ENCODE assay signal across 26 cellular contexts in the genomic region with DNA sequence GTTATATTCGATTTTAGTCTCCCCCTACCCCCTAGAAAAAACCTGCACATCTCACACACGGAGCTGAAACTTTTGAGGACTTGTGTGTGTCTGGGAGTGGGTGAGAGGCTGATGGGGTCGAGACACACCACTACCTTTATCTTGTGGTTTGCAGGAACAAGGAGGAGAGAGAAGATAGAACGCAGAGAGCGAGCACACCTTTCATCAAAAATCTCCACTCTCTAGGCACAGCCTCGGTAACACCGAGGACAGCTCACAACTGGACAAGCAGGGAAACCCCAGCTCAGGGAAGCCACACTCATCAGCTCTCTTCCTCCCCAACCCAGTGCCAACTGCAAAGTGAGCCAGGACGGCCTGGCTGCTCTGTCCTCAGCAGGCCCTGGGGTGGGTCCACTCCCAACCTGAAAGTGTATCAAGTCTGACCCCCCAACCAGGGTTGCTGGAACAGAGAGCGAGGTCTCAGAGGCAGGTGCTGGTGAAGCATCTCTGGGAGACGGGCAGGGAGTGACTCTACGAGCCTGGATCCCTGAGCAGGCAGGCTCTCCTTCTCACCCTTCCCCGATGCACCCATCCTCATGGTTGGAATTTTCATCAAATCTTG. TPM values are rescaled to one million over a fixed set of nuclear protein-coding genes. Genes with fewer than 3 reads are reported as not detected.
DNase-seq lines count a peak whose midpoint lies in the region; ATAC-seq and TF ChIP-seq lines count a peak whose summit lies in the region.
"Had no signal": no experiment of that assay in that cellular context is flagged by ENCODE, and none has a peak within 500 bp of the region (broad histone marks: within the 10 kb centered on the region; RNA-seq: fewer than 3 reads in every experiment).

No MANE protein-coding gene starts in this region.

- H3K36me3 Mint-ChIP-seq in activated B cell treated with CpG ODN at 0.5 μM for 24 hours (ENCODE audit: low read depth) (peaks cover 41% of the 10 kb centered on the region), memory B cell (peaks cover 13% of the 10 kb centered on the region)
- H3K36me3 Mint-ChIP-seq in activated CD8-positive, alpha-beta memory T cell treated with anti-CD3 and anti-CD28 coated beads, Interleukin-2, amount 10 ng/mL, durations not matched to agents 7 days and 5 days: peaks cover 14% of the 10 kb centered on the region

- POLR2A ChIA-PET in activated B cell treated with CpG ODN at 0.5 μM for 24 hours (lab: Charles Lee): interaction anchor here (0.5 to 1.6 kb wide), 9 partner anchors 16 to 379 kb away, joined by 3 to 12 read pairs (median 4); a partner anchor contains a TSS

- H3K27ac ChIP-seq in left ventricle myocardium inferior (replicated peaks) (peak overlapping the region; percentile 5), right atrium auricular region (no peak overlapping the region)
- H3K27ac ChIP-seq: C4-2B had no signal

- TF ChIP-seq CTCF in left ventricle myocardium inferior (IDR thresholded peaks at IDR 0.05; ENCODE audit: borderline replicate concordance) (no peak), right atrium auricular region (IDR thresholded peaks at IDR 0.05) (no peak), activated B cell treated with CpG ODN at 0.5 μM for 24 hours (IDR thresholded peaks at IDR 0.05) (no peak)

- intact Hi-C loops in left ventricle myocardium inferior (cut with micrococcal nuclease): no loop called here
- intact Hi-C loops in activated B cell treated with CpG ODN at 0.5 μM for 24 hours (cut with micrococcal nuclease): loop anchor here (1.0 kb wide), 1 partner anchor 15 kb away; no protein-coding TSS in a partner anchor

- CTCF ChIA-PET in activated B cell treated with CpG ODN at 0.5 μM for 24 hours (lab: Charles Lee): interaction anchor here (1.5 to 2.4 kb wide), 2 partner anchors 15 to 23 kb away, joined by 6 to 11 read pairs; a partner anchor contains a TSS
- CTCF ChIA-PET in activated CD8-positive, alpha-beta memory T cell treated with anti-CD3 and anti-CD28 coated beads, Interleukin-2, amount 10 ng/mL, durations not matched to agents 7 days and 5 days (lab: Charles Lee): interaction anchor here (1.0 to 2.7 kb wide), 5 partner anchors 9 to 87 kb away, joined by 3 to 9 read pairs (median 3); a partner anchor contains a TSS

- H3K4me3 ChIP-seq in left ventricle myocardium inferior (no peak overlapping the region), right atrium auricular region (no peak overlapping the region)
- H3K4me3 ChIP-seq: ascending aorta, sigmoid colon had no signal

- peak overlapping the region; percentile 91 for H3K27ac Mint-ChIP-seq in activated B cell treated with CpG ODN at 0.5 μM for 24 hours
- peak overlapping the region; percentile 98 for H3K27ac Mint-ChIP-seq in memory B cell
- H3K27ac Mint-ChIP-seq in activated CD8-positive, alpha-beta memory T cell treated with anti-CD3 and anti-CD28 coated beads, Interleukin-2, amount 10 ng/mL, durations not matched to agents 7 days and 5 days: no peak overlapping the region

- H3K4me3 Mint-ChIP-seq in activated B cell treated with CpG ODN at 0.5 μM for 24 hours (no peak overlapping the region), memory B cell (no peak overlapping the region)
- H3K4me3 Mint-ChIP-seq in activated CD8-positive, alpha-beta memory T cell treated with anti-CD3 and anti-CD28 coated beads, Interleukin-2, amount 10 ng/mL, durations not matched to agents 7 days and 5 days: no peak overlapping the region

- H3K9me3 Mint-ChIP-seq in activated B cell treated with CpG ODN at 0.5 μM for 24 hours: no peaks in the 10 kb centered on the region
- no peaks in the 10 kb centered on the region for H3K9me3 Mint-ChIP-seq in memory B cell
- no peaks in the 10 kb centered on the region for H3K9me3 Mint-ChIP-seq in activated CD8-positive, alpha-beta memory T cell treated with anti-CD3 and anti-CD28 coated beads, Interleukin-2, amount 10 ng/mL, durations not matched to agents 7 days and 5 days (ENCODE audit: low read depth)

- H3K4me1 ChIP-seq in left ventricle myocardium inferior (peaks cover 24% of the 10 kb centered on the region), right atrium auricular region (peaks cover 0 to 22% of the 10 kb centered on the region in 2 donors)

- H3K27me3 ChIP-seq in left ventricle myocardium inferior (ENCODE audit: low read depth) (no peaks in the 10 kb centered on the region), right atrium auricular region (no peaks in the 10 kb centered on the region)
- H3K27me3 ChIP-seq: ascending aorta, sigmoid colon had no signal

- H3K27me3 Mint-ChIP-seq in activated B cell treated with CpG ODN at 0.5 μM for 24 hours (no peaks in the 10 kb centered on the region), memory B cell (no peaks in the 10 kb centered on the region)
- no peaks in the 10 kb centered on the region for H3K27me3 Mint-ChIP-seq in activated CD8-positive, alpha-beta memory T cell treated with anti-CD3 and anti-CD28 coated beads, Interleukin-2, amount 10 ng/mL, durations not matched to agents 7 days and 5 days
- H3K27me3 Mint-ChIP-seq: progenitor cell of endocrine pancreas had no signal

- H3K36me3 ChIP-seq in left ventricle myocardium inferior (peaks cover 39% of the 10 kb centered on the region), right atrium auricular region (peaks cover 17% of the 10 kb centered on the region)

- H3K4me1 Mint-ChIP-seq in activated B cell treated with CpG ODN at 0.5 μM for 24 hours (peaks cover 16% of the 10 kb centered on the region), memory B cell (peaks cover 11% of the 10 kb centered on the region)
- H3K4me1 Mint-ChIP-seq in activated CD8-positive, alpha-beta memory T cell treated with anti-CD3 and anti-CD28 coated beads, Interleukin-2, amount 10 ng/mL, durations not matched to agents 7 days and 5 days: peaks cover under 1% of the 10 kb centered on the region

- no peaks in the 10 kb centered on the region for H3K9me3 ChIP-seq in left ventricle myocardium inferior (replicated peaks)
- no peaks in the 10 kb centered on the region for H3K9me3 ChIP-seq in right atrium auricular region
- H3K9me3 ChIP-seq: ascending aorta, sigmoid colon had no signal

- DNase-seq in left ventricle myocardium inferior: no peak
- DNase-seq in right atrium auricular region (ENCODE audit: low spot score): no peak
- DNase-seq in activated B cell treated with CpG ODN at 0.5 μM for 24 hours: no peak
- DNase-seq in memory B cell (ENCODE audit: low spot score in 2 of 2): no peak
- no peak for DNase-seq in dermis blood vessel endothelial cell
- no peak for DNase-seq in NCI-H446 treated with DMSO at 0.1 percent for 48 hours (lab: John Stamatoyannopoulos, UW)
- no peak for DNase-seq in activated CD8-positive, alpha-beta memory T cell treated with anti-CD3 and anti-CD28 coated beads, Interleukin-2, amount 10 ng/mL, durations not matched to agents 7 days and 5 days
- DNase-seq: activated effector memory CD4-positive, alpha-beta T cell treated with anti-CD3 and anti-CD28 coated beads, Interleukin-2, amount 50 U/mL, for 16 hours; caudate nucleus; EL; HCEC 1CT; kidney; NCI-H1092; NCI-H187; NCI-H2171 treated with DMSO at 0.1 percent for 48 hours; NCI-H526; sigmoid colon; stimulated activated CD4-positive, alpha-beta T cell treated with anti-CD3 and anti-CD28 coated beads, Interleukin-15, amount 100 ng/mL, for 24 hours; T-helper 2 cell had no signal

- ATAC-seq in activated B cell treated with CpG ODN at 0.5 μM for 24 hours (ENCODE audit: low read depth): no peak
- no peak for ATAC-seq in memory B cell (ENCODE audit: low read depth)
- no peak for ATAC-seq in activated CD8-positive, alpha-beta memory T cell treated with anti-CD3 and anti-CD28 coated beads, Interleukin-2, amount 10 ng/mL, durations not matched to agents 7 days and 5 days

RNA-seq across cellular contexts. Expression of a gene that starts 5.2 kb away (rescaled TPM):
- total RNA-seq in left ventricle myocardium inferior: 8.4 TPM
- total RNA-seq in right atrium auricular region: 10 to 100 TPM; 13.1 to 19.3 TPM
- 26.5 and 29.1 TPM in 2 replicates for total RNA-seq in activated B cell treated with CpG ODN at 0.5 μM for 24 hours
- total RNA-seq in dermis blood vessel endothelial cell: 28.6 and 36.5 TPM in 2 replicates
- total RNA-seq in activated CD8-positive, alpha-beta memory T cell treated with anti-CD3 and anti-CD28 coated beads, Interleukin-2, amount 10 ng/mL, durations not matched to agents 7 days and 5 days: 10 to 100 TPM; 17.0 to 18.0 TPM

RNA-seq across cellular contexts. Expression of a gene that starts 14.3 kb away (rescaled TPM):
- not detected for total RNA-seq in left ventricle myocardium inferior
- total RNA-seq in right atrium auricular region: not detected
- not detected in 2 replicates for total RNA-seq in activated B cell treated with CpG ODN at 0.5 μM for 24 hours
- total RNA-seq in dermis blood vessel endothelial cell: not detected in 2 replicates
- total RNA-seq in activated CD8-positive, alpha-beta memory T cell treated with anti-CD3 and anti-CD28 coated beads, Interleukin-2, amount 10 ng/mL, durations not matched to agents 7 days and 5 days: not detected
- total RNA-seq: ascending aorta, endothelial cell of umbilical vein, kidney, lung microvascular endothelial cell, progenitor cell of endocrine pancreas, sigmoid colon, SK-MEL-5, urinary bladder had no signal

RNA-seq across cellular contexts. Expression of a gene that starts 18.6 kb away (rescaled TPM):
- total RNA-seq in left ventricle myocardium inferior (0.16 TPM), right atrium auricular region (under 1 TPM; 0.15 to 0.35 TPM), activated B cell treated with CpG ODN at 0.5 μM for 24 hours (0.59 and 0.80 TPM in 2 replicates), dermis blood vessel endothelial cell (under 0.01 and 0.05 TPM in 2 replicates)
- under 1 TPM; 0.09 to 0.56 TPM for total RNA-seq in activated CD8-positive, alpha-beta memory T cell treated with anti-CD3 and anti-CD28 coated beads, Interleukin-2, amount 10 ng/mL, durations not matched to agents 7 days and 5 days
- total RNA-seq: ascending aorta, progenitor cell of endocrine pancreas, sigmoid colon had no signal

RNA-seq across cellular contexts. Expression of a gene that starts 44.7 kb away (rescaled TPM):
- total RNA-seq in left ventricle myocardium inferior (38.6 TPM), right atrium auricular region (10 to 100 TPM; 39.9 to 92.6 TPM), activated B cell treated with CpG ODN at 0.5 μM for 24 hours (79.1 and 82.2 TPM in 2 replicates), dermis blood vessel endothelial cell (82.2 and 136 TPM in 2 replicates)
- 10 to 100 TPM; 86.9 to 99.4 TPM for total RNA-seq in activated CD8-positive, alpha-beta memory T cell treated with anti-CD3 and anti-CD28 coated beads, Interleukin-2, amount 10 ng/mL, durations not matched to agents 7 days and 5 days
